Comparison of ENCODE assay signal across 13 cellular contexts in the genomic region with DNA sequence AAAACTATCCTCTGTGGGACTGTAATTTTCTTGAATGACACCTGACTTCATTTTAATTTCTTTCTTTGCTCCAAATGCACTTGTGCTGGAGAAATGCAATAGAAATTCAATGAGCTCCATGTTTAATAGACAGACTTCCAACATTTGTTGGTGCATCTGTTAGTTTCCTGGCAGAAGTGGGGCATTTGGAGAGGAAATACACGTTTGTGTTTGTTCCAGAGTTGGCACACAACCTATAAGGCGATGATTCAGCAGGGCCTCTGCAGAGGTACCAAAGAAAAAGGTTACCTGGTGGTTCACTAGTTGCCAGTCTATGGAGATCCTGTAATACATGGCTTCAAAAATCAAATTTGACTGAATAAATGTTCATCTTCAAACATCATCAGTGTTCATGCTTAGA.
"Had no signal": no experiment of that assay in that cellular context is flagged by ENCODE, and none has a peak within 500 bp of the region (broad histone marks: within the 10 kb centered on the region; RNA-seq: fewer than 3 reads in every experiment).

No MANE protein-coding gene starts in this region.

- H3K4me1 Mint-ChIP-seq: activated CD4-positive, alpha-beta T cell treated with anti-CD3 and anti-CD28 coated beads, Interleukin-2, amount 10 ng/mL, durations not matched to agents 7 days and 5 days; activated naive CD8-positive, alpha-beta T cell treated with anti-CD3 and anti-CD28 coated beads, Interleukin-2, amount 10 ng/mL, durations not matched to agents 7 days and 5 days; naive B cell; stimulated activated effector memory CD8-positive, alpha-beta T cell treated with anti-CD3 and anti-CD28 coated beads, Interleukin-12 subunit alpha, Interleukin-12 subunit beta, amount 100 ng/mL, for 72 hours had no signal

- H3K36me3 Mint-ChIP-seq: activated naive CD8-positive, alpha-beta T cell treated with anti-CD3 and anti-CD28 coated beads, Interleukin-2, amount 10 ng/mL, durations not matched to agents 7 days and 5 days; stimulated activated effector memory CD8-positive, alpha-beta T cell treated with anti-CD3 and anti-CD28 coated beads, Interleukin-12 subunit alpha, Interleukin-12 subunit beta, amount 100 ng/mL, for 72 hours had no signal

- H3K9me3 Mint-ChIP-seq: stimulated activated effector memory CD8-positive, alpha-beta T cell treated with anti-CD3 and anti-CD28 coated beads, Interleukin-12 subunit alpha, Interleukin-12 subunit beta, amount 100 ng/mL, for 72 hours had no signal

- H3K27ac ChIP-seq: neutrophil had no signal

- DNase-seq: activated CD4-positive, alpha-beta T cell treated with anti-CD3 and anti-CD28 coated beads, Interleukin-2, amount 10 ng/mL, durations not matched to agents 7 days and 5 days; activated CD8-positive, alpha-beta memory T cell treated with anti-CD3 and anti-CD28 coated beads for 24 hours; activated naive CD8-positive, alpha-beta T cell treated with anti-CD3 and anti-CD28 coated beads, Interleukin-2, amount 10 ng/mL, durations not matched to agents 7 days and 5 days; anterior cingulate cortex; effector memory CD4-positive, alpha-beta T cell; foreskin fibroblast; hippocampal formation; naive B cell; stimulated activated CD4-positive, alpha-beta T cell treated with anti-CD3 and anti-CD28 coated beads, Interleukin-12 subunit alpha, Interleukin-12 subunit beta, amount 100 ng/mL, for 4 hours; stimulated activated CD4-positive, alpha-beta T cell treated with anti-CD3 and anti-CD28 coated beads, Interleukin-2, amount 100 ng/mL, for 24 hours had no signal

- H3K27ac Mint-ChIP-seq: activated CD4-positive, alpha-beta T cell treated with anti-CD3 and anti-CD28 coated beads, Interleukin-2, amount 10 ng/mL, durations not matched to agents 7 days and 5 days; activated naive CD8-positive, alpha-beta T cell treated with anti-CD3 and anti-CD28 coated beads, Interleukin-2, amount 10 ng/mL, durations not matched to agents 7 days and 5 days; dendritic cell treated with granulocyte-macrophage colony-stimulating factor and Interleukin-4, amounts not matched to agents 40 ng/mL and 50 ng/mL, for 4 days; naive B cell; stimulated activated effector memory CD8-positive, alpha-beta T cell treated with anti-CD3 and anti-CD28 coated beads, Interleukin-12 subunit alpha, Interleukin-12 subunit beta, amount 100 ng/mL, for 72 hours had no signal

- H3K27me3 Mint-ChIP-seq: dendritic cell treated with granulocyte-macrophage colony-stimulating factor and Interleukin-4, amounts not matched to agents 40 ng/mL and 50 ng/mL, for 4 days had no signal

- H3K4me3 Mint-ChIP-seq: activated CD4-positive, alpha-beta T cell treated with anti-CD3 and anti-CD28 coated beads, Interleukin-2, amount 10 ng/mL, durations not matched to agents 7 days and 5 days; activated naive CD8-positive, alpha-beta T cell treated with anti-CD3 and anti-CD28 coated beads, Interleukin-2, amount 10 ng/mL, durations not matched to agents 7 days and 5 days; dendritic cell treated with granulocyte-macrophage colony-stimulating factor and Interleukin-4, amounts not matched to agents 40 ng/mL and 50 ng/mL, for 4 days; naive B cell; stimulated activated effector memory CD8-positive, alpha-beta T cell treated with anti-CD3 and anti-CD28 coated beads, Interleukin-12 subunit alpha, Interleukin-12 subunit beta, amount 100 ng/mL, for 72 hours had no signal

- H3K36me3 ChIP-seq: neutrophil had no signal

- H3K9me3 ChIP-seq: neutrophil had no signal
